Comparison of ENCODE assay signal across 8 cellular contexts in genomic region chr11:112321521-112322172, GRCh38.
DNase-seq lines count a peak whose midpoint lies in the region; ATAC-seq, FAIRE-seq and TF ChIP-seq lines count a peak whose summit lies in the region.

No MANE protein-coding gene starts in this region.

- no peak overlapping the region for H3K4me2 ChIP-seq in MM.1S (ENCODE audit: low read depth, low read length)
- H3K4me2 ChIP-seq in SK-N-SH: no peak overlapping the region

- no peak for FAIRE-seq in D721Med (lab: Jason Lieb, UNC)

- intact Hi-C loops in right cardiac atrium (cut with DNase I): no loop called here
- intact Hi-C loops in tibial artery (cut with DNase I; ENCODE audit: low total_unique reads): no loop called here

- 74% methylated on average over 6 of the region's 8 CpGs for WGBS in SK-N-SH (ENCODE audit: low lambda C conversion rate)
- WGBS in right cardiac atrium: 69% methylated on average over 8 of the region's 8 CpGs

- H3K9me3 ChIP-seq in MM.1S (replicated peaks; ENCODE audit: insufficient read depth, low read length) (no peaks in the 10 kb centered on the region), SK-N-SH (no peaks in the 10 kb centered on the region), right cardiac atrium (ENCODE audit: control insufficient read depth, low read length) (no peaks in the 10 kb centered on the region), tibial artery (no peaks in the 10 kb centered on the region)

- H2AFZ ChIP-seq in MM.1S (ENCODE audit: low read length) (no peak overlapping the region), SK-N-SH (ENCODE audit: low read depth) (no peak overlapping the region)

- CTCF ChIA-PET in SK-N-SH (lab: Yijun Ruan, JAX): interaction anchor here (1.6 kb wide), 1 partner anchor 473 kb away, joined by 3 read pairs; no protein-coding TSS in a partner anchor

- peaks cover 5% of the 10 kb centered on the region; the same call in 1 of the 2 replicates for H3K4me1 ChIP-seq in MM.1S (ENCODE audit: low read length)
- peaks cover 8 to 22% of the 10 kb centered on the region in 2 experiments; a peak in 3 of 4 replicates for H3K4me1 ChIP-seq in SK-N-SH (ENCODE audit: control insufficient read depth in 1 of 2, insufficient read depth in 2 of 2, low read depth in 1 of 2, low read length in 1 of 2)
- peaks cover 12% of the 10 kb centered on the region for H3K4me1 ChIP-seq in right cardiac atrium (ENCODE audit: control insufficient read depth, insufficient read depth, low read length)
- H3K4me1 ChIP-seq in tibial artery: peaks cover 0 to 43% (median 14%) of the 10 kb centered on the region in 4 donors

- peak; percentile 80 for DNase-seq in DMS 273 (lab: John Stamatoyannopoulos, UW; ENCODE audit: unreplicated experiment)
- peak; percentile 30 for DNase-seq in MM.1S
- DNase-seq in SK-N-SH: no peak
- no peak for DNase-seq in right cardiac atrium
- DNase-seq in tibial artery: no peak
- no peak for DNase-seq in D721Med (ENCODE audit: insufficient read length, low spot score)

- H3K9ac ChIP-seq in MM.1S (ENCODE audit: low read length): no peak overlapping the region
- H3K9ac ChIP-seq in SK-N-SH: no peak overlapping the region

- no peaks in the 10 kb centered on the region for H3K9me2 ChIP-seq in MM.1S (replicated peaks; ENCODE audit: insufficient read depth, low read length)
- H3K9me2 ChIP-seq in SK-N-SH: no peaks in the 10 kb centered on the region

- no peak for TF ChIP-seq RAD21 in SK-N-SH (IDR thresholded peaks at IDR 0.05; ENCODE audit: low read length)

- H3K27me3 ChIP-seq in MM.1S (replicated peaks; ENCODE audit: insufficient read depth, low read length): no peaks in the 10 kb centered on the region
- no peaks in the 10 kb centered on the region for H3K27me3 ChIP-seq in SK-N-SH (ENCODE audit: insufficient read depth)
- H3K27me3 ChIP-seq in right cardiac atrium (ENCODE audit: control insufficient read depth, insufficient read depth): no peaks in the 10 kb centered on the region
- no peaks in the 10 kb centered on the region for H3K27me3 ChIP-seq in tibial artery

- no peak for TF ChIP-seq CTCF in MM.1S (IDR thresholded peaks at IDR 0.05; ENCODE audit: low read length)
- TF ChIP-seq CTCF in SK-N-SH (IDR thresholded peaks at IDR 0.05): no peak
- no peak for TF ChIP-seq CTCF in tibial artery (IDR thresholded peaks at IDR 0.05)
- no peak for TF ChIP-seq CTCF in D721Med (IDR thresholded peaks at IDR 0.05; ENCODE audit: insufficient read depth, missing control alignments)

- H3K36me3 ChIP-seq in MM.1S (replicated peaks; ENCODE audit: insufficient read depth, low read length) (no peaks in the 10 kb centered on the region), SK-N-SH (replicated peaks in 1 of 2; ENCODE audit: control insufficient read depth in 1 of 2, insufficient read depth in 2 of 2, low read length in 1 of 2) (no peaks in the 10 kb centered on the region), tibial artery (no peaks in the 10 kb centered on the region)

- POLR2A ChIA-PET in SK-N-SH (lab: Yijun Ruan, JAX): no interaction called here

- H3K27ac ChIP-seq in MM.1S (ENCODE audit: low read length) (no peak overlapping the region), SK-N-SH (ENCODE audit: low read depth in 2 of 2, low read length in 1 of 2) (no peak overlapping the region), right cardiac atrium (ENCODE audit: low read length) (no peak overlapping the region), tibial artery (no peak overlapping the region)

- ATAC-seq in right cardiac atrium (peak; percentile 61 to 62), GM18858 (IDR thresholded peaks at IDR 0.05; ENCODE audit: unreplicated experiment) (no peak), GM21515 (IDR thresholded peaks at IDR 0.05; ENCODE audit: unreplicated experiment) (no peak)

- TF ChIP-seq EP300 in SK-N-SH (IDR thresholded peaks at IDR 0.05; ENCODE audit: borderline replicate concordance in 1 of 2, low read depth in 1 of 2, low read length in 1 of 2): no peak

- H3K79me2 ChIP-seq in MM.1S (ENCODE audit: low read length) (no peaks in the 10 kb centered on the region), SK-N-SH (ENCODE audit: insufficient read depth) (no peaks in the 10 kb centered on the region)

- H4K20me1 ChIP-seq in MM.1S (ENCODE audit: insufficient read depth, low read length) (no peaks in the 10 kb centered on the region), SK-N-SH (ENCODE audit: insufficient read depth) (no peaks in the 10 kb centered on the region)

- H3K4me3 ChIP-seq in MM.1S (ENCODE audit: low read length) (no peak overlapping the region), SK-N-SH (ENCODE audit: low read depth in 2 of 2, low read length in 1 of 2) (no peak overlapping the region), right cardiac atrium (ENCODE audit: low read length) (no peak overlapping the region), tibial artery (no peak overlapping the region)

- no peaks in the 10 kb centered on the region for H3F3A ChIP-seq in MM.1S (ENCODE audit: insufficient read depth, low read length)
- H3F3A ChIP-seq in SK-N-SH (replicated peaks; ENCODE audit: insufficient read depth): peaks cover 31% of the 10 kb centered on the region

TF ChIP-seq in SK-N-SH, 30 proteins besides CTCF, POLR2A, EP300 and RAD21:
- TF ChIP-seq TCF12 (IDR thresholded peaks at IDR 0.05): peak; percentile 31
- TF ChIP-seq MAX (IDR thresholded peaks at IDR 0.05; ENCODE audit: low read depth): no peak

Comparison
In these comparisons a context has a peak if more than half of its experiments do, and no peak if none do; other contexts are left out.
1. DNase-seq: peak in DMS 273 (single experiment) and MM.1S (single experiment); none in SK-N-SH (single experiment), right cardiac atrium (0 of 3), tibial artery (0 of 2) and D721Med (single experiment).
2. ATAC-seq: peak in right cardiac atrium (2 of 2); none in GM18858 (single experiment) and GM21515 (single experiment).